In the genomic region with DNA sequence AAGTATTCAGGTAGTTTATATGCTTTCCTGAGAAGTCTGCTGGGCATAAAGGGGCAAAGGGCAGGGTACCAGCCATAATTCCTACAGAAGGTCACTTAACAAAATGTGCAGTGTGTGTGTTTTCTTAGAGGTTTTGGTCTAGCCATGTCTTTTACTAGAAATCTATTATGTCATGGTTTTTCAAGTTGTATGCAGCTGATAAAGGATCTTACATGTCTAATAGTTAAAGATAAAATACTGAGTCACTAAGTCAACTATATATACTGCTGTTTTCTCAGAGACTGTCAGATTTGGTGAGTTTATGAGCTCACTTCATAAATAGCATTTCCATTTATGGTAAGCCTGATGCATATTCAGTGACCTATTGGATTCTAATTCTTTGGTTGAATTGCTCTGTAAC, we compare ENCODE assay signal across 1 cellular context.
TF ChIP-seq lines count a peak whose summit lies in the region.

No MANE protein-coding gene starts in this region.

TF ChIP-seq in HEK293, 187 proteins besides CTCF, POLR2A, EP300 and RAD21 (continued from another document):
- TF ChIP-seq, protein P1, sequence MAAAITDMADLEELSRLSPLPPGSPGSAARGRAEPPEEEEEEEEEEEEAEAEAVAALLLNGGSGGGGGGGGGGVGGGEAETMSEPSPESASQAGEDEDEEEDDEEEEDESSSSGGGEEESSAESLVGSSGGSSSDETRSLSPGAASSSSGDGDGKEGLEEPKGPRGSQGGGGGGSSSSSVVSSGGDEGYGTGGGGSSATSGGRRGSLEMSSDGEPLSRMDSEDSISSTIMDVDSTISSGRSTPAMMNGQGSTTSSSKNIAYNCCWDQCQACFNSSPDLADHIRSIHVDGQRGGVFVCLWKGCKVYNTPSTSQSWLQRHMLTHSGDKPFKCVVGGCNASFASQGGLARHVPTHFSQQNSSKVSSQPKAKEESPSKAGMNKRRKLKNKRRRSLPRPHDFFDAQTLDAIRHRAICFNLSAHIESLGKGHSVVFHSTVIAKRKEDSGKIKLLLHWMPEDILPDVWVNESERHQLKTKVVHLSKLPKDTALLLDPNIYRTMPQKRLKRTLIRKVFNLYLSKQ (tag by site-specific recombination; IDR thresholded peaks at IDR 0.05; ENCODE audit: borderline replicate concordance), result no peak
- peak; percentile 52; the same call in 1 of the 2 replicates for TF ChIP-seq FEZF1 (tag by site-specific recombination; IDR thresholded peaks at IDR 0.05)
- TF ChIP-seq SP3 (tag by site-specific recombination; IDR thresholded peaks at IDR 0.05), result no peak
- no peak for TF ChIP-seq ZNF555 (tag by site-specific recombination; conservative IDR thresholded peaks at IDR 0.05)
- TF ChIP-seq ZNF654 (tag by site-specific recombination; IDR thresholded peaks at IDR 0.05; ENCODE audit: low read depth), result no peak
- no peak for TF ChIP-seq ZNF2 (tag by site-specific recombination; IDR thresholded peaks at IDR 0.05)
- no peak for TF ChIP-seq KLF10 (tag by site-specific recombination; IDR thresholded peaks at IDR 0.05)
